Comparison of ENCODE assay signal across 8 cellular contexts in genomic region chr22:20238567-20239062, GRCh38. TPM values are rescaled to one million over a fixed set of nuclear protein-coding genes. Genes with fewer than 3 reads are reported as not detected.
DNase-seq lines count a peak whose midpoint lies in the region; ATAC-seq and TF ChIP-seq lines count a peak whose summit lies in the region.

No MANE protein-coding gene starts in this region.

- H3K27ac ChIP-seq in endodermal cell (ENCODE audit: low read depth, low read length) = peak overlapping the region; percentile 95
- H3K27ac ChIP-seq in neural progenitor cell = no peak overlapping the region

- no peaks in the 10 kb centered on the region for H4K20me1 ChIP-seq in neural progenitor cell (ENCODE audit: low read depth)

- WGBS in endodermal cell (ENCODE audit: insufficient coverage in 1 of 2, insufficient read length in 1 of 2), 2 experiments = 39 to 49% methylated on average over 3 to 8 of the region's 8 CpGs

- H3K4me1 Mint-ChIP-seq in activated CD4-positive, alpha-beta T cell treated with anti-CD3 and anti-CD28 coated beads, Interleukin-2, amount 10 ng/mL, durations not matched to agents 24 days and 14 days = peaks cover 9% of the 10 kb centered on the region
- peaks cover 8% of the 10 kb centered on the region for H3K4me1 Mint-ChIP-seq in endodermal cell
- H3K4me1 Mint-ChIP-seq in neural progenitor cell = peaks cover 29% of the 10 kb centered on the region

- H3K4me1 ChIP-seq in endodermal cell (ENCODE audit: control insufficient read depth, insufficient read depth, low read length) (peaks cover 6% of the 10 kb centered on the region), neural progenitor cell (peaks cover 10% of the 10 kb centered on the region)

- no peaks in the 10 kb centered on the region for H3K79me2 ChIP-seq in neural progenitor cell (ENCODE audit: low read depth)

- H3K4me3 ChIP-seq in endodermal cell (ENCODE audit: low read length) (no peak overlapping the region), neural progenitor cell (no peak overlapping the region)

- no peaks in the 10 kb centered on the region for H3K27me3 Mint-ChIP-seq in activated CD4-positive, alpha-beta T cell treated with anti-CD3 and anti-CD28 coated beads, Interleukin-2, amount 10 ng/mL, durations not matched to agents 24 days and 14 days
- H3K27me3 Mint-ChIP-seq in endodermal cell (ENCODE audit: insufficient read depth) = no peaks in the 10 kb centered on the region
- peaks cover 10% of the 10 kb centered on the region for H3K27me3 Mint-ChIP-seq in neural progenitor cell (ENCODE audit: insufficient read depth, low read depth)

- H3K4me2 ChIP-seq in neural progenitor cell = no peak overlapping the region

- H3K9me3 ChIP-seq in endodermal cell (ENCODE audit: control insufficient read depth, low read length) = no peaks in the 10 kb centered on the region
- H3K9me3 ChIP-seq in neural progenitor cell (ENCODE audit: low read depth) = no peaks in the 10 kb centered on the region

- no peaks in the 10 kb centered on the region for H3K36me3 Mint-ChIP-seq in activated CD4-positive, alpha-beta T cell treated with anti-CD3 and anti-CD28 coated beads, Interleukin-2, amount 10 ng/mL, durations not matched to agents 24 days and 14 days (ENCODE audit: low read depth)
- H3K36me3 Mint-ChIP-seq in endodermal cell (ENCODE audit: low read depth) = peaks cover 3% of the 10 kb centered on the region
- H3K36me3 Mint-ChIP-seq in neural progenitor cell = peaks cover 3% of the 10 kb centered on the region

- no peaks in the 10 kb centered on the region for H3F3A ChIP-seq in neural progenitor cell (ENCODE audit: low read depth)

- peak overlapping the region; percentile 65 for H3K27ac Mint-ChIP-seq in activated CD4-positive, alpha-beta T cell treated with anti-CD3 and anti-CD28 coated beads, Interleukin-2, amount 10 ng/mL, durations not matched to agents 24 days and 14 days
- H3K27ac Mint-ChIP-seq in endodermal cell (no peak overlapping the region), neural progenitor cell (no peak overlapping the region)

- no peak overlapping the region for H3K4me3 Mint-ChIP-seq in activated CD4-positive, alpha-beta T cell treated with anti-CD3 and anti-CD28 coated beads, Interleukin-2, amount 10 ng/mL, durations not matched to agents 24 days and 14 days
- no peak overlapping the region for H3K4me3 Mint-ChIP-seq in endodermal cell
- no peak overlapping the region for H3K4me3 Mint-ChIP-seq in neural progenitor cell

- H2AFZ ChIP-seq in neural progenitor cell (replicated peaks) = no peak overlapping the region

- H3K36me3 ChIP-seq in endodermal cell (ENCODE audit: control insufficient read depth, insufficient read depth, low read length) = peaks cover 4% of the 10 kb centered on the region
- H3K36me3 ChIP-seq in neural progenitor cell = no peaks in the 10 kb centered on the region

- H3K9me3 Mint-ChIP-seq in activated CD4-positive, alpha-beta T cell treated with anti-CD3 and anti-CD28 coated beads, Interleukin-2, amount 10 ng/mL, durations not matched to agents 24 days and 14 days = no peaks in the 10 kb centered on the region
- H3K9me3 Mint-ChIP-seq in endodermal cell = no peaks in the 10 kb centered on the region
- H3K9me3 Mint-ChIP-seq in neural progenitor cell = no peaks in the 10 kb centered on the region

- intact Hi-C loops in activated CD4-positive, alpha-beta T cell treated with anti-CD3 and anti-CD28 coated beads, Interleukin-2, amount 10 ng/mL, durations not matched to agents 24 days and 14 days (cut with micrococcal nuclease) = no loop called here

- DNase-seq in AG09319 (ENCODE audit: extremely low read depth, low read depth) (no peak), NCI-H1436 (lab: John Stamatoyannopoulos, UW) (peak; percentile 63), endodermal cell (peak; percentile 95), neural progenitor cell (ENCODE audit: low spot score) (peak; percentile 85), NCI-H2029 (lab: John Stamatoyannopoulos, UW) (no peak)
- peak; percentile 87 for DNase-seq in activated CD4-positive, alpha-beta T cell treated with anti-CD3 and anti-CD28 coated beads, Interleukin-2, amount 10 ng/mL, durations not matched to agents 24 days and 14 days

- TF ChIP-seq CTCF in AG09319 (IDR thresholded peaks at IDR 0.05; ENCODE audit: low read depth, low read length) (peak; percentile 24), endodermal cell (conservative IDR thresholded peaks at IDR 0.05) (peak; percentile 92), neural progenitor cell (IDR thresholded peaks at IDR 0.05) (peak; percentile 75)

- ATAC-seq in GM18498 (IDR thresholded peaks at IDR 0.05; ENCODE audit: unreplicated experiment) (peak; percentile 65), GM21515 (IDR thresholded peaks at IDR 0.05; ENCODE audit: unreplicated experiment) (no peak)

- no peaks in the 10 kb centered on the region for H3K27me3 ChIP-seq in endodermal cell (ENCODE audit: control insufficient read depth, insufficient read depth, low read length, poor library complexity, severe bottlenecking)
- H3K27me3 ChIP-seq in neural progenitor cell = no peaks in the 10 kb centered on the region

- no peak overlapping the region for H3K9ac ChIP-seq in endodermal cell (ENCODE audit: extremely low read depth, low read length, poor library complexity, severe bottlenecking)
- no peak overlapping the region for H3K9ac ChIP-seq in neural progenitor cell

RNA-seq across cellular contexts. Expression of gene RTN4R, which starts 29.5 kb away (rescaled TPM):
- total RNA-seq in activated CD4-positive, alpha-beta T cell treated with anti-CD3 and anti-CD28 coated beads, Interleukin-2, amount 10 ng/mL, durations not matched to agents 24 days and 14 days = 1.6 and 1.7 TPM in 2 replicates
- total RNA-seq in endodermal cell (10 to 100 TPM; 12.8 to 17.7 TPM), neural progenitor cell (ENCODE audit: low replicate concordance) (6.3 and 20.9 TPM in 2 replicates)
- 28.2 TPM for polyA plus RNA-seq in endodermal cell (2013, experiment 1 of 2)
- 24.1 TPM for polyA plus RNA-seq in endodermal cell (2013, experiment 2 of 2)

Comparison
In these comparisons a context has a peak if more than half of its experiments do, and no peak if none do; other contexts are left out.
1. DNase-seq: peak in NCI-H1436 (single experiment), activated CD4-positive, alpha-beta T cell treated with anti-CD3 and anti-CD28 coated beads, Interleukin-2, amount 10 ng/mL, durations not matched to agents 24 days and 14 days (single experiment), endodermal cell (single experiment) and neural progenitor cell (single experiment); none in AG09319 (single experiment) and NCI-H2029 (single experiment).
2. CTCF ChIP-seq: peak in every context shown above with its lines; median percentile 92 in endodermal cell; 75 in neural progenitor cell; 24 in AG09319.